8 cellular contexts compared by ENCODE assay signal in the genomic region with DNA sequence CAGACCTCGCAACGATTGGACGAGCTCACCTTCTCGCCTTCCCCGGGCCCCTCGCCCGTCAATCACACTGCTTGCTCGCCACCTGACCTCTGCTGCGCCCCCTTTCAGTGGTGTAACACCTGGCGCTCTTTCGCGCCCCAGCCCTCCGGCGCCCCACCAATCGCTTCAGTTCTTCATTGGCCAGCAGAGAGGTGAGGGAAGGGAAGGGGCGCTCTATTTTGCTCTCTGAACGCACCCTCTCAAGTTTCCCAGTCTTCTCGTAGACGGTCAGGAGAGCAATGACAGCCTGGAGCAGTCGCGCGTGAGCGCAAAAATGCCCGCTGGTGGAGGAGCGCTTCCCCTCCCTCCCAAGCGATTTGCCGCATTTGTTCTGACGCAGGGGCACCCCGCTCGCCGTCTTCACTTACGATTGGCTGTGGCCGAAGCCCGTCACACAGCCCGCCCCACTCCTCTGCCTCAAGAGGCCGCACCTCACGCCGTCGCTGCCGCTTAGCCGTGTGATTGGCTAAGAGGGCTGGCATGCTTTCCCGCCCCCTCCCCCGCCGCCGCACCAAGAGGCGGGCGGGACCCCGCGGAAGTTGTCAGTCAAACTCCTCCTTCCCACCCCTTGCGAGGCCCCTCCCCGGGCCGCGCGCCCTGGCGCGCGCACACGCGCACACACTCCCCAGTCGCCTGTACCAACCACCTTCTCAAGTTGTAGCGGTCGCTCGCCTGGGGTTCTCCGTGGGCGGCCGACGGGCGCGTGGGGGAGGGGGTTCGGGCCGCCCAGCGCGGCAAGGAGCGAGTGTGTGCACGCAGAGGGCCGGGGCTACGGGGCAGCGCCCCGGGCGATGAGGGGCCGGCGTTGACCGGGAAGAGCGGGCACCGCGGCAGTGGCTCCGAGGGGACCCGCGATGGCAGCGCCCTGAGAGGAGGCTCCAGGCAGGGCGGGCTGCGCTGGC. TPM values are rescaled to one million over a fixed set of nuclear protein-coding genes. Genes with fewer than 3 reads are reported as not detected.
DNase-seq lines count a peak whose midpoint lies in the region; ATAC-seq and TF ChIP-seq lines count a peak whose summit lies in the region.

TSS of gene PPP2R5A (plus strand) at position 667 of the 941 bp plus-strand sequence. CDS start 701 bp downstream, outside the sequence.

- H3K27ac ChIP-seq in IMR-90 (ENCODE audit: insufficient read depth, low read length) = peak within 1 kb of the TSS; percentile 91

- peak; percentile 64 for TF ChIP-seq POLR2A in IMR-90 (IDR thresholded peaks at IDR 0.05; ENCODE audit: low read depth, low read length)

- peak; percentile 90 for ATAC-seq in GM21526 (IDR thresholded peaks at IDR 0.05; ENCODE audit: low FRiP score, unreplicated experiment)
- peak; percentile 95 for ATAC-seq in IMR-90 (ENCODE audit: low read depth)
- ATAC-seq in mucosa of descending colon = peak; percentile 91

- H4K91ac ChIP-seq in IMR-90 (ENCODE audit: insufficient read depth, low read depth, low read length) = peak within 1 kb of the TSS; percentile 50

- H3K23ac ChIP-seq in IMR-90 (ENCODE audit: low read depth, low read length) = peak within 1 kb of the TSS; percentile 34

- peak within 1 kb of the TSS; percentile 50 for H3K18ac ChIP-seq in IMR-90 (ENCODE audit: low read depth, low read length)

- peak within 1 kb of the TSS; percentile 89 for H3K4ac ChIP-seq in IMR-90 (ENCODE audit: low read depth, low read length)

- in situ Hi-C loops in IMR-90 (cut with MboI; ENCODE audit: low sequenced_read_pairs) = no loop called here

- peak within 1 kb of the TSS; percentile 83 for H3K14ac ChIP-seq in IMR-90 (replicated peaks; ENCODE audit: low read depth, low read length)

- no peaks in the 10 kb centered on the region for H3K36me3 ChIP-seq in IMR-90 (ENCODE audit: control insufficient read depth, insufficient read depth, low read length)
- H3K36me3 ChIP-seq in mucosa of descending colon (ENCODE audit: low read depth) = no peaks in the 10 kb centered on the region

- 0 out of 2 replicates have a peak, but pooled peaks have one; percentile 3 for TF ChIP-seq CTCF in IMR-90 (conservative IDR thresholded peaks at IDR 0.05; ENCODE audit: low read depth, low read length)
- peak; percentile 8 for TF ChIP-seq CTCF in epithelial cell of esophagus (IDR thresholded peaks at IDR 0.05; ENCODE audit: insufficient read depth, low read depth, low read length, missing control alignments)
- no peak for TF ChIP-seq CTCF in mucosa of descending colon (IDR thresholded peaks at IDR 0.05)

- peak within 1 kb of the TSS; percentile 77 for H2AK9ac ChIP-seq in IMR-90 (replicated peaks; ENCODE audit: low read depth, low read length, poor library complexity)

- no peak within 1 kb of the TSS; the same call in 2 of the 3 replicates for H2BK15ac ChIP-seq in IMR-90 (ENCODE audit: low read depth, low read length)

- H4K20me1 ChIP-seq in IMR-90 (ENCODE audit: insufficient read depth, low read length) = peaks cover 20% of the 10 kb centered on the region; the same call in 1 of the 2 replicates

- no peaks in the 10 kb centered on the region for H3K27me3 ChIP-seq in IMR-90 (ENCODE audit: control insufficient read depth, insufficient read depth, low read length)

- H4K5ac ChIP-seq in IMR-90 (ENCODE audit: low read depth, low read length) = 0 out of 2 replicates have a peak within 1 kb of the TSS, but pooled peaks have one; percentile 8

- 0% methylated on average over 30 of the region's 92 CpGs; no CpG with 5 or more reads in 1 of the 2 experiments for WGBS in IMR-90 (ENCODE audit: extremely low coverage in 2 of 2, insufficient read length in 1 of 2), 2 experiments

- H3K9me3 ChIP-seq in IMR-90 (ENCODE audit: control insufficient read depth, insufficient read depth, low read length) (no peaks in the 10 kb centered on the region), mucosa of descending colon (no peaks in the 10 kb centered on the region)

- peaks cover 5% of the 10 kb centered on the region for H3K4me1 ChIP-seq in IMR-90 (ENCODE audit: control insufficient read depth, insufficient read depth, low read length)
- peaks cover 26% of the 10 kb centered on the region for H3K4me1 ChIP-seq in mucosa of descending colon (ENCODE audit: low read depth)

- BruUV-seq in IMR-90 (replicated peaks; lab: Mats Ljungman, UMichigan) = no TSS peak

- POLR2A ChIA-PET in IMR-90 (lab: Charles Lee; ENCODE audit: unreplicated experiment) = no interaction called here

- CTCF ChIA-PET in IMR-90 (lab: Yijun Ruan, JAX) = no interaction called here

- peak within 1 kb of the TSS; percentile 84 for H3K4me2 ChIP-seq in IMR-90 (ENCODE audit: low read depth, low read length)

- peak within 1 kb of the TSS; percentile 99 for H2AFZ ChIP-seq in IMR-90 (replicated peaks; ENCODE audit: low read length, poor library complexity)

- H2AK5ac ChIP-seq in IMR-90 (ENCODE audit: low read depth, low read length) = peak within 1 kb of the TSS; percentile 11; the same call in 1 of the 2 replicates

- TF ChIP-seq RAD21 in IMR-90 (IDR thresholded peaks at IDR 0.05; ENCODE audit: low read length) = peak; percentile 20; the same call in 1 of the 2 replicates

- 0 out of 2 replicates have a peak within 1 kb of the TSS, but pooled peaks have one; percentile 16 for H2BK20ac ChIP-seq in IMR-90 (ENCODE audit: low read depth, low read length)

- dilution Hi-C loops in IMR-90 (cut with HindIII; ENCODE audit: low sequenced_read_pairs, unreplicated experiment) = no loop called here

- intact Hi-C loops in IMR-90 (cut with micrococcal nuclease) (loop anchor here (5.0 kb wide), 2 partner anchors 108 to 198 kb away; no protein-coding TSS in a partner anchor), mucosa of descending colon (cut with DNase I, micrococcal nuclease) (no loop called here)

- H3K4me3 ChIP-seq in IMR-90 (ENCODE audit: insufficient read depth, low read depth, low read length) (peak within 1 kb of the TSS; percentile 85), epithelial cell of esophagus (ENCODE audit: low read length) (peak within 1 kb of the TSS; percentile 87), mucosa of descending colon (peak within 1 kb of the TSS; percentile 91)

- peak within 1 kb of the TSS; percentile 9 to 75; a peak in 2 of 4 replicates for H4K8ac ChIP-seq in IMR-90 (ENCODE audit: low read depth in 2 of 2, low read length in 2 of 2)

- no peaks in the 10 kb centered on the region; the same call in 1 of the 2 replicates for H3K9me1 ChIP-seq in IMR-90 (ENCODE audit: insufficient read depth, low read length)

- peak within 1 kb of the TSS; percentile 42 for H2BK120ac ChIP-seq in IMR-90 (ENCODE audit: low read depth, low read length)

- H3K79me1 ChIP-seq in IMR-90 (ENCODE audit: low read depth in 1 of 2, low read length in 2 of 2) = peaks cover 8 to 35% of the 10 kb centered on the region in 2 experiments; a peak in 2 of 4 replicates

- peak within 1 kb of the TSS; percentile 68 for H3K56ac ChIP-seq in IMR-90 (ENCODE audit: extremely low read depth, insufficient read depth, low read length)

- peak; percentile 96 for DNase-seq in DMS 273 treated with DMSO at 0.1 percent for 48 hours (lab: John Stamatoyannopoulos, UW)
- DNase-seq in IMR-90 = peak; percentile 99
- peak; percentile 100 for DNase-seq in OCI-M1 (lab: John Stamatoyannopoulos, UW)
- peak; percentile 94 for DNase-seq in activated T-cell treated with anti-CD3 and anti-CD28 coated beads for 4 hours
- peak; percentile 100 for DNase-seq in epithelial cell of esophagus (ENCODE audit: low read depth)
- DNase-seq in mucosa of descending colon = peak; percentile 99 to 100 (median 99)
- peak; percentile 92 to 98 for DNase-seq in stimulated activated CD8-positive, alpha-beta memory T cell treated with anti-CD3 and anti-CD28 coated beads, Interleukin-4, amount 100 ng/mL, for 4 hours (ENCODE audit: low read depth in 2 of 2, low spot score in 1 of 2)

- peak within 1 kb of the TSS; percentile 65 for H3K9ac ChIP-seq in IMR-90 (ENCODE audit: low read depth, low read length)

- H2BK5ac ChIP-seq in IMR-90 (ENCODE audit: low read depth, low read length, poor library complexity, severe bottlenecking) = peak within 1 kb of the TSS; percentile 77

TF ChIP-seq in IMR-90, 13 proteins besides CTCF, POLR2A, EP300 and RAD21:
- no peak for TF ChIP-seq MAFK (IDR thresholded peaks at IDR 0.05; ENCODE audit: low read depth, low read length)
- peak; percentile 22; the same call in 1 of the 2 replicates for TF ChIP-seq CEBPB (IDR thresholded peaks at IDR 0.05; ENCODE audit: low read depth, low read length)
- TF ChIP-seq RFX5 (IDR thresholded peaks at IDR 0.05; ENCODE audit: low read depth, low read length) = no peak
- 0 out of 2 replicates have a peak, but pooled peaks have one; percentile 17 for TF ChIP-seq BHLHE40 (IDR thresholded peaks at IDR 0.05; ENCODE audit: low read depth, low read length)
- peak; percentile 29; the same call in 1 of the 2 replicates for TF ChIP-seq FOS (IDR thresholded peaks at IDR 0.05; ENCODE audit: low read depth, low read length)
- no peak for TF ChIP-seq CHD1 (IDR thresholded peaks at IDR 0.05; ENCODE audit: low read depth, low read length)
- peak; percentile 90; the same call in 1 of the 2 replicates for TF ChIP-seq MAZ (IDR thresholded peaks at IDR 0.05; ENCODE audit: borderline replicate concordance, low read depth, low read length)
- TF ChIP-seq USF2 (IDR thresholded peaks at IDR 0.05; ENCODE audit: low read depth, low read length) = 0 out of 2 replicates have a peak, but pooled peaks have one; percentile 14
- TF ChIP-seq MXI1 (IDR thresholded peaks at IDR 0.05; ENCODE audit: borderline replicate concordance, low read depth, low read length) = peak; percentile 57; the same call in 1 of the 2 replicates
TF ChIP-seq in IMR-90: peak in this region for 6.

RNA-seq across cellular contexts. Expression of gene PPP2R5A, which starts in this region (rescaled TPM):
- total RNA-seq in IMR-90 (2012; rRNA removed) = 8.4 and 15.3 TPM in 2 replicates
- polyA plus RNA-seq in IMR-90 (2012; rRNA removed) = 10.3 and 12.6 TPM in 2 replicates
- polyA plus RNA-seq in IMR-90 (2012; cell fraction: cytosol; rRNA removed) = 4.8 and 4.9 TPM in 2 replicates
- 3.6 and 11.5 TPM in 2 replicates for polyA plus RNA-seq in IMR-90 (2012; cell fraction: nucleus; rRNA removed; ENCODE audit: low replicate concordance)
- total RNA-seq in mucosa of descending colon = 10 to 100 TPM; 56.5 to 63.9 (median 63.3) TPM

Comparison
In these comparisons a context has a peak if more than half of its experiments do, and no peak if none do; other contexts are left out.
1. Peak in every context shown above with its lines: DNase-seq, ATAC-seq, H3K4me3 ChIP-seq and H3K27ac ChIP-seq.